9 cellular contexts compared by ENCODE assay signal in genomic region chr18:63788447-63789096, GRCh38. TPM values are rescaled to one million over a fixed set of nuclear protein-coding genes. Genes with fewer than 3 reads are reported as not detected.
DNase-seq lines count a peak whose midpoint lies in the region; ATAC-seq and TF ChIP-seq lines count a peak whose summit lies in the region.
"Had no signal": no experiment of that assay in that cellular context is flagged by ENCODE, and none has a peak within 500 bp of the region (broad histone marks: within the 10 kb centered on the region; RNA-seq: fewer than 3 reads in every experiment).

No MANE protein-coding gene starts in this region.

- no peaks in the 10 kb centered on the region for H3K27me3 Mint-ChIP-seq in activated CD4-positive, alpha-beta memory T cell treated with anti-CD3 and anti-CD28 coated beads for 36 hours

- ATAC-seq in HG03565 (IDR thresholded peaks at IDR 0.05; ENCODE audit: unreplicated experiment), result peak; percentile 77
- no peak for ATAC-seq in HG03521 (IDR thresholded peaks at IDR 0.05; ENCODE audit: unreplicated experiment)
- no peak for ATAC-seq in HG02798 (IDR thresholded peaks at IDR 0.05; ENCODE audit: poor library complexity, unreplicated experiment)

- TF ChIP-seq POLR2A in stomach (IDR thresholded peaks at IDR 0.05), result no peak

- no peaks in the 10 kb centered on the region for H3K27me3 ChIP-seq in stomach

- H3K36me3 Mint-ChIP-seq in activated CD4-positive, alpha-beta memory T cell treated with anti-CD3 and anti-CD28 coated beads for 36 hours, result no peaks in the 10 kb centered on the region

- H3K9me3 ChIP-seq in stomach, result no peaks in the 10 kb centered on the region

- peak; percentile 61 for DNase-seq in GM04504 (ENCODE audit: low read depth)
- DNase-seq in activated CD4-positive, alpha-beta memory T cell treated with anti-CD3 and anti-CD28 coated beads for 36 hours, result peak; percentile 75
- peak; percentile 79 for DNase-seq in glomerular visceral epithelial cell (ENCODE audit: extremely low spot score)
- peak; percentile 27 for DNase-seq in stomach
- no peak for DNase-seq in Ammon's horn (ENCODE audit: low spot score)

- no peak overlapping the region for H3K4me3 Mint-ChIP-seq in activated CD4-positive, alpha-beta memory T cell treated with anti-CD3 and anti-CD28 coated beads for 36 hours

- WGBS in stomach, 5 donors, result 76 to 82% (median 80%) methylated on average over 3 of the region's 3 CpGs

- intact Hi-C loops in activated CD4-positive, alpha-beta memory T cell treated with anti-CD3 and anti-CD28 coated beads for 36 hours (cut with micrococcal nuclease), result no loop called here
- intact Hi-C loops in stomach (cut with DNase I; ENCODE audit: low total_unique reads), result no loop called here

- no peaks in the 10 kb centered on the region for H3K36me3 ChIP-seq in stomach

- H3K27ac ChIP-seq in stomach, result no peak overlapping the region

- no peak overlapping the region for H3K4me3 ChIP-seq in stomach

- TF ChIP-seq CTCF in stomach (IDR thresholded peaks at IDR 0.05), result no peak

- H3K27ac Mint-ChIP-seq in activated CD4-positive, alpha-beta memory T cell treated with anti-CD3 and anti-CD28 coated beads for 36 hours, result no peak overlapping the region

- POLR2A ChIA-PET in activated CD4-positive, alpha-beta memory T cell treated with anti-CD3 and anti-CD28 coated beads for 36 hours (lab: Charles Lee), result no interaction called here

- H3K4me1 Mint-ChIP-seq in activated CD4-positive, alpha-beta memory T cell treated with anti-CD3 and anti-CD28 coated beads for 36 hours (ENCODE audit: low read depth), result peaks cover 6% of the 10 kb centered on the region

- TF ChIP-seq EP300 in stomach (IDR thresholded peaks at IDR 0.05), result no peak

- H3K9me3 Mint-ChIP-seq in activated CD4-positive, alpha-beta memory T cell treated with anti-CD3 and anti-CD28 coated beads for 36 hours, result no peaks in the 10 kb centered on the region

- H3K4me1 ChIP-seq in stomach, result no peaks in the 10 kb centered on the region

- CTCF ChIA-PET in activated CD4-positive, alpha-beta memory T cell treated with anti-CD3 and anti-CD28 coated beads for 36 hours (lab: Charles Lee), result no interaction called here

RNA-seq across cellular contexts. Expression of gene SERPINB7, which starts 13.4 kb away (rescaled TPM):
- total RNA-seq in activated CD4-positive, alpha-beta memory T cell treated with anti-CD3 and anti-CD28 coated beads for 36 hours, result not detected
- not detected for total RNA-seq in stomach
- 1 to 10 TPM in 1 of 3 donors, under 1 TPM in 1, not detected in 1; 0.23 to 5.2 TPM for polyA plus RNA-seq in stomach
- total RNA-seq: liver had no signal
- polyA plus RNA-seq: liver had no signal
